8 cellular contexts compared by ENCODE assay signal in genomic region chr17:15828727-15829314, GRCh38.
DNase-seq lines count a peak whose midpoint lies in the region; ATAC-seq and TF ChIP-seq lines count a peak whose summit lies in the region.
"Not testable (repeated sequence)": the region's sequence is repeated elsewhere in the genome, so short reads cannot be mapped to it uniquely, and the experiment has no call there.

No MANE protein-coding gene starts in this region.

- not testable (repeated sequence) for H3K9me3 Mint-ChIP-seq in activated naive CD8-positive, alpha-beta T cell treated with anti-CD3 and anti-CD28 coated beads for 36 hours; neural crest cell

- H3K36me3 Mint-ChIP-seq in activated naive CD8-positive, alpha-beta T cell treated with anti-CD3 and anti-CD28 coated beads for 36 hours; neural crest cell (ENCODE audit: low read depth): not testable (repeated sequence)

- not testable (repeated sequence) for H3K27ac Mint-ChIP-seq in activated naive CD8-positive, alpha-beta T cell treated with anti-CD3 and anti-CD28 coated beads for 36 hours; neural crest cell (ENCODE audit: unreplicated experiment)

- not testable (repeated sequence) for H3K9me3 ChIP-seq in gastroesophageal sphincter

- ATAC-seq in HG02678 (IDR thresholded peaks at IDR 0.05; ENCODE audit: unreplicated experiment) (peak; percentile 48), gastroesophageal sphincter (peak; percentile 93)

- not testable (repeated sequence) for H3K27me3 ChIP-seq in gastroesophageal sphincter

- H3K4me3 ChIP-seq in gastroesophageal sphincter = peak overlapping the region in 1 of 2 donors; percentile 24

- H3K27me3 Mint-ChIP-seq in activated naive CD8-positive, alpha-beta T cell treated with anti-CD3 and anti-CD28 coated beads for 36 hours = peaks cover 15% of the 10 kb centered on the region
- not testable (repeated sequence) for H3K27me3 Mint-ChIP-seq in neural crest cell (ENCODE audit: low read depth)

- DNase-seq in DMS53 (lab: John Stamatoyannopoulos, UW) = peak; percentile 75
- DNase-seq in NCI-H2171 treated with DMSO at 0.1 percent for 48 hours (lab: John Stamatoyannopoulos, UW) = peak; percentile 62
- peak; percentile 74 for DNase-seq in T1000 (lab: John Stamatoyannopoulos, UW)
- peak; percentile 75 for DNase-seq in activated naive CD8-positive, alpha-beta T cell treated with anti-CD3 and anti-CD28 coated beads for 36 hours
- DNase-seq in neural crest cell (ENCODE audit: low read depth, low spot score) = peak; percentile 85
- peak; percentile 62 for DNase-seq in stimulated activated CD8-positive, alpha-beta memory T cell treated with anti-CD3 and anti-CD28 coated beads, Interleukin-7, amount 100 ng/mL, for 24 hours (ENCODE audit: low read depth)

- 0% methylated on average over 2 to 4 of the region's 10 CpGs for WGBS in gastroesophageal sphincter (ENCODE audit: low coverage in 1 of 2), 2 donors

- TF ChIP-seq CTCF in gastroesophageal sphincter (IDR thresholded peaks at IDR 0.05) (peak; percentile 34 to 88 (median 79)), neural crest cell (conservative IDR thresholded peaks at IDR 0.05) (peak; percentile 86)

- not testable (repeated sequence) for H3K27ac ChIP-seq in gastroesophageal sphincter

- peaks cover 27% of the 10 kb centered on the region for H3K4me1 Mint-ChIP-seq in activated naive CD8-positive, alpha-beta T cell treated with anti-CD3 and anti-CD28 coated beads for 36 hours
- not testable (repeated sequence) for H3K4me1 Mint-ChIP-seq in neural crest cell

- not testable (repeated sequence) for H3K4me1 ChIP-seq in gastroesophageal sphincter

- TF ChIP-seq EP300 in gastroesophageal sphincter (IDR thresholded peaks at IDR 0.05) = not testable (repeated sequence)

- not testable (repeated sequence) for TF ChIP-seq POLR2A in gastroesophageal sphincter (IDR thresholded peaks at IDR 0.05)

- H3K4me3 Mint-ChIP-seq in activated naive CD8-positive, alpha-beta T cell treated with anti-CD3 and anti-CD28 coated beads for 36 hours; neural crest cell: not testable (repeated sequence)

- not testable (repeated sequence) for H3K36me3 ChIP-seq in gastroesophageal sphincter
